8 cellular contexts compared by ENCODE assay signal in genomic region chr13:99322297-99323103, GRCh38. TPM values are rescaled to one million over a fixed set of nuclear protein-coding genes. Genes with fewer than 3 reads are reported as not detected.
DNase-seq lines count a peak whose midpoint lies in the region; ATAC-seq and TF ChIP-seq lines count a peak whose summit lies in the region.

No MANE protein-coding gene starts in this region.

- in situ Hi-C loops in mammary epithelial cell (cut with MboI; ENCODE audit: low sequenced_read_pairs in 2 of 2), result no loop called here

- intact Hi-C loops in mammary epithelial cell (cut with micrococcal nuclease), result no loop called here

- TF ChIP-seq CTCF in OCI-LY3 (IDR thresholded peaks at IDR 0.05; ENCODE audit: low read depth, low read length) (0 out of 2 replicates have a peak, but pooled peaks have one; percentile 7), mammary epithelial cell (conservative IDR thresholded peaks at IDR 0.05 in 1 of 2, IDR thresholded peaks at IDR 0.05 in 1 of 2; ENCODE audit: extremely low read depth in 1 of 2, insufficient read depth in 1 of 2, low read depth in 1 of 2, low read length in 2 of 2) (no peak), omental fat pad (IDR thresholded peaks at IDR 0.05) (no peak)

- peak; percentile 67 for ATAC-seq in HG02840 (IDR thresholded peaks at IDR 0.05; ENCODE audit: low FRiP score, unreplicated experiment)
- peak; percentile 89 for ATAC-seq in omental fat pad (ENCODE audit: low FRiP score)

- H3K79me2 ChIP-seq in OCI-LY3 (ENCODE audit: low read length) (no peaks in the 10 kb centered on the region), mammary epithelial cell (ENCODE audit: insufficient read depth, low read length) (no peaks in the 10 kb centered on the region)

- H3K27ac ChIP-seq in OCI-LY3 (ENCODE audit: low read length), result peak overlapping the region; percentile 98
- peak overlapping the region; percentile 32 for H3K27ac ChIP-seq in mammary epithelial cell (ENCODE audit: insufficient read depth, low read depth, low read length)

- H4K20me1 ChIP-seq in OCI-LY3 (ENCODE audit: insufficient read depth, low read length) (no peaks in the 10 kb centered on the region), mammary epithelial cell (ENCODE audit: insufficient read depth, low read length) (peaks cover 3% of the 10 kb centered on the region)

- peaks cover 5% of the 10 kb centered on the region for H3K36me3 ChIP-seq in OCI-LY3 (replicated peaks; ENCODE audit: low read depth, low read length)
- no peaks in the 10 kb centered on the region for H3K36me3 ChIP-seq in mammary epithelial cell (ENCODE audit: insufficient read depth, low read length)

- CTCF ChIA-PET in mammary epithelial cell (lab: Charles Lee; ENCODE audit: low non-redundant PET), result no interaction called here

- peak; percentile 42 for DNase-seq in activated T-cell treated with anti-CD3 and anti-CD28 coated beads, Interleukin-2, amount 50 U/mL, for 1 hour
- DNase-seq in activated T-cell treated with anti-CD3 and anti-CD28 coated beads, Interleukin-2, amount 50 U/mL, for 48 hours, result no peak
- peak; percentile 68 for DNase-seq in mammary epithelial cell
- no peak for DNase-seq in omental fat pad (ENCODE audit: low spot score)
- DNase-seq in NCI-H446 (lab: John Stamatoyannopoulos, UW), result no peak
- no peak for DNase-seq in epidermal melanocyte (ENCODE audit: insufficient read length, low spot score)

- no TSS peak for BruUV-seq in mammary epithelial cell (replicated peaks; lab: Mats Ljungman, UMichigan)

- peaks cover 5% of the 10 kb centered on the region; the same call in 1 of the 2 replicates for H3K9me3 ChIP-seq in OCI-LY3 (ENCODE audit: insufficient read depth, low read length)
- H3K9me3 ChIP-seq in mammary epithelial cell (replicated peaks; ENCODE audit: insufficient read depth, low read length), result no peaks in the 10 kb centered on the region

- H3K4me1 ChIP-seq in OCI-LY3 (ENCODE audit: low read length) (peaks cover 69% of the 10 kb centered on the region), mammary epithelial cell (ENCODE audit: insufficient read depth, low read length) (peaks cover 38% of the 10 kb centered on the region)

- H3K27me3 ChIP-seq in OCI-LY3 (ENCODE audit: low read depth, low read length) (no peaks in the 10 kb centered on the region), mammary epithelial cell (ENCODE audit: insufficient read depth, low read length) (no peaks in the 10 kb centered on the region)

- H3K4me3 ChIP-seq in OCI-LY3 (ENCODE audit: low read length), result peak overlapping the region; percentile 67
- no peak overlapping the region for H3K4me3 ChIP-seq in mammary epithelial cell (replicated peaks in 1 of 3; ENCODE audit: insufficient read depth in 1 of 3, low read depth in 2 of 3, low read length in 3 of 3)

- H3K9ac ChIP-seq in OCI-LY3 (ENCODE audit: low read length) (peak overlapping the region; percentile 86), mammary epithelial cell (ENCODE audit: insufficient read depth, low read length) (peak overlapping the region; percentile 28)

- H3K4me2 ChIP-seq in OCI-LY3 (ENCODE audit: low read length) (peak overlapping the region; percentile 95), mammary epithelial cell (ENCODE audit: insufficient read depth, low read depth, low read length) (peak overlapping the region; percentile 45)

- 84% methylated on average over 10 of the region's 10 CpGs for WGBS in mammary epithelial cell (ENCODE audit: low coverage, missing lambda C conversion rate)

- dilution Hi-C loops in mammary epithelial cell (cut with HindIII; ENCODE audit: low sequenced_read_pairs), result no loop called here

- H2AFZ ChIP-seq in OCI-LY3 (ENCODE audit: low read depth, low read length) (no peak overlapping the region), mammary epithelial cell (ENCODE audit: low read depth, low read length) (no peak overlapping the region)

RNA-seq across cellular contexts. Expression of gene GPR183, which starts 15.3 kb away (rescaled TPM):
- total RNA-seq in mammary epithelial cell (not detected), omental fat pad (10 to 100 TPM; 17.2 to 73.5 (median 42.7) TPM)
- polyA plus RNA-seq in mammary epithelial cell, result not detected
- not detected for polyA minus RNA-seq in mammary epithelial cell

Comparison
In these comparisons a context has a peak if more than half of its experiments do, and no peak if none do; other contexts are left out.
1. DNase-seq: peak in activated T-cell treated with anti-CD3 and anti-CD28 coated beads, Interleukin-2, amount 50 U/mL, for 1 hour (single experiment) and mammary epithelial cell (single experiment); none in activated T-cell treated with anti-CD3 and anti-CD28 coated beads, Interleukin-2, amount 50 U/mL, for 48 hours (0 of 2), omental fat pad (single experiment), NCI-H446 (0 of 2) and epidermal melanocyte (single experiment).
2. RNA of gene GPR183, which starts 15.3 kb away (total RNA-seq): 17.2 to 73.5 TPM in omental fat pad; not detected in mammary epithelial cell; every median in the first group is over 10 times any median in the second.